Comparison of ENCODE assay signal across 8 cellular contexts in genomic region chr10:31708513-31708912, GRCh38.
DNase-seq lines count a peak whose midpoint lies in the region; ATAC-seq, FAIRE-seq and TF ChIP-seq lines count a peak whose summit lies in the region.

No MANE protein-coding gene starts in this region.

- H3K9me3 ChIP-seq in endothelial cell of umbilical vein (replicated peaks; ENCODE audit: control insufficient read depth, insufficient read depth, low read length) (no peaks in the 10 kb centered on the region), upper lobe of left lung (peaks cover 3 to 6% (median 4%) of the 10 kb centered on the region in 4 donors), MG63 (peaks cover 24% of the 10 kb centered on the region)

- no peak overlapping the region for H3K4me3 Mint-ChIP-seq in activated CD8-positive, alpha-beta memory T cell treated with anti-CD3 and anti-CD28 coated beads, Interleukin-2, amount 10 ng/mL, durations not matched to agents 7 days and 5 days
- peak overlapping the region in 2 of 3 experiments; percentile 16 to 33 for H3K4me3 Mint-ChIP-seq in nephron

- H3K4me3 ChIP-seq in endothelial cell of umbilical vein (replicated peaks in 1 of 3; ENCODE audit: insufficient read depth in 1 of 3, low read depth in 1 of 3, low read length in 3 of 3) (no peak overlapping the region), upper lobe of left lung (no peak overlapping the region), MG63 (no peak overlapping the region)

- peak overlapping the region; percentile 84 for H3K27ac Mint-ChIP-seq in activated CD8-positive, alpha-beta memory T cell treated with anti-CD3 and anti-CD28 coated beads, Interleukin-2, amount 10 ng/mL, durations not matched to agents 7 days and 5 days
- H3K27ac Mint-ChIP-seq in nephron, result peak overlapping the region; percentile 83 to 91 (median 89)

- TF ChIP-seq POLR2A in endothelial cell of umbilical vein (IDR thresholded peaks at IDR 0.05; ENCODE audit: low read depth, low read length) (no peak), upper lobe of left lung (IDR thresholded peaks at IDR 0.05) (no peak)

- peak overlapping the region; percentile 98 for H3K27ac ChIP-seq in endothelial cell of umbilical vein (ENCODE audit: insufficient read depth, low read depth, low read length)
- H3K27ac ChIP-seq in upper lobe of left lung, result peak overlapping the region; percentile 75 to 90 (median 85)

- dilution Hi-C loops in endothelial cell of umbilical vein (cut with MboI; ENCODE audit: extremely low pct_ligation_motif_present, low sequenced_read_pairs), result no loop called here

- DNase-seq in activated CD8-positive, alpha-beta memory T cell treated with anti-CD3 and anti-CD28 coated beads, Interleukin-2, amount 10 ng/mL, durations not matched to agents 7 days and 5 days, result no peak
- DNase-seq in activated CD8-positive, alpha-beta memory T cell treated with anti-CD3 and anti-CD28 coated beads, Interleukin-2, amount 50 U/mL, for 48 hours, result no peak
- DNase-seq in endothelial cell of umbilical vein (ENCODE audit: low read depth, low spot score) (peak; percentile 62), upper lobe of left lung (no peak), urothelium cell line (ENCODE audit: low spot score) (no peak), NCI-H1436 treated with DMSO at 0.1 percent for 48 hours (lab: John Stamatoyannopoulos, UW) (no peak), MG63 (no peak)

- ATAC-seq in activated CD8-positive, alpha-beta memory T cell treated with anti-CD3 and anti-CD28 coated beads, Interleukin-2, amount 10 ng/mL, durations not matched to agents 7 days and 5 days, result no peak
- no peak for ATAC-seq in upper lobe of left lung (ENCODE audit: low FRiP score in 2 of 2)

- H3K4me1 ChIP-seq in endothelial cell of umbilical vein (ENCODE audit: control insufficient read depth, extremely low read depth, insufficient read depth, low read length) (peaks cover 45% of the 10 kb centered on the region), upper lobe of left lung (peaks cover 31 to 47% (median 39%) of the 10 kb centered on the region in 4 donors)

- H3K4me1 Mint-ChIP-seq in activated CD8-positive, alpha-beta memory T cell treated with anti-CD3 and anti-CD28 coated beads, Interleukin-2, amount 10 ng/mL, durations not matched to agents 7 days and 5 days, result peaks cover 24% of the 10 kb centered on the region
- peaks cover 52% of the 10 kb centered on the region for H3K4me1 Mint-ChIP-seq in nephron

- peaks cover 17% of the 10 kb centered on the region for H3K36me3 Mint-ChIP-seq in activated CD8-positive, alpha-beta memory T cell treated with anti-CD3 and anti-CD28 coated beads, Interleukin-2, amount 10 ng/mL, durations not matched to agents 7 days and 5 days
- H3K36me3 Mint-ChIP-seq in nephron (ENCODE audit: low read depth), result peaks cover 18% of the 10 kb centered on the region

- TF ChIP-seq CTCF in endothelial cell of umbilical vein (IDR thresholded peaks at IDR 0.05; ENCODE audit: extremely low read depth in 1 of 2, insufficient read depth in 1 of 2, low read depth in 1 of 2, low read length in 2 of 2), result no peak
- no peak for TF ChIP-seq CTCF in nephron (IDR thresholded peaks at IDR 0.05; ENCODE audit: unreplicated experiment in 3 of 3)
- TF ChIP-seq CTCF in upper lobe of left lung (IDR thresholded peaks at IDR 0.05), result no peak

- H4K20me1 ChIP-seq in endothelial cell of umbilical vein (replicated peaks; ENCODE audit: control insufficient read depth, extremely low read depth, insufficient read depth, low read length), result no peaks in the 10 kb centered on the region

- BruUV-seq in endothelial cell of umbilical vein (replicated peaks; lab: Mats Ljungman, UMichigan), result no TSS peak

- CTCF ChIA-PET in activated CD8-positive, alpha-beta memory T cell treated with anti-CD3 and anti-CD28 coated beads, Interleukin-2, amount 10 ng/mL, durations not matched to agents 7 days and 5 days (lab: Charles Lee), result interaction anchor here (1.1 kb wide), 1 partner anchor 99 kb away, joined by 3 read pairs; no protein-coding TSS in a partner anchor
- CTCF ChIA-PET in endothelial cell of umbilical vein (lab: Charles Lee), result interaction anchor here (0.6 to 2.8 kb wide), 18 partner anchors 8 to 1021 kb away, joined by 3 to 33 read pairs (median 4); no protein-coding TSS in a partner anchor

- H3K36me3 ChIP-seq in endothelial cell of umbilical vein (ENCODE audit: control insufficient read depth in 2 of 2, extremely low read depth in 1 of 2, insufficient read depth in 2 of 2, low read length in 2 of 2) (no peaks in the 10 kb centered on the region), upper lobe of left lung (no peaks in the 10 kb centered on the region), MG63 (no peaks in the 10 kb centered on the region)

- peak overlapping the region; percentile 83 for H3K9ac ChIP-seq in endothelial cell of umbilical vein (replicated peaks; ENCODE audit: extremely low read depth, insufficient read depth, low read length)

- WGBS in upper lobe of left lung, 2 donors, result 57 to 66% methylated on average over 6 to 9 of the region's 9 CpGs

- peak overlapping the region; percentile 22 for H3K4me2 ChIP-seq in endothelial cell of umbilical vein (ENCODE audit: insufficient read depth, low read length)

- no peak for TF ChIP-seq EP300 in upper lobe of left lung (IDR thresholded peaks at IDR 0.05)

- POLR2A ChIA-PET in endothelial cell of umbilical vein (lab: Charles Lee), result interaction anchor here (1.0 kb wide), 1 partner anchor 10 kb away, joined by 6 read pairs; no protein-coding TSS in a partner anchor

- H2AFZ ChIP-seq in endothelial cell of umbilical vein (ENCODE audit: low read depth, low read length), result peak overlapping the region; percentile 30

- no peaks in the 10 kb centered on the region for H3K9me1 ChIP-seq in endothelial cell of umbilical vein (replicated peaks; ENCODE audit: control insufficient read depth, extremely low read depth, insufficient read depth, low read length)

- peaks cover 3% of the 10 kb centered on the region for H3K9me3 Mint-ChIP-seq in activated CD8-positive, alpha-beta memory T cell treated with anti-CD3 and anti-CD28 coated beads, Interleukin-2, amount 10 ng/mL, durations not matched to agents 7 days and 5 days (ENCODE audit: low read depth)
- peaks cover 26% of the 10 kb centered on the region for H3K9me3 Mint-ChIP-seq in nephron

- H3K27me3 ChIP-seq in endothelial cell of umbilical vein (ENCODE audit: control insufficient read depth in 2 of 2, insufficient read depth in 2 of 2, low read length in 2 of 2), result no peaks in the 10 kb centered on the region
- H3K27me3 ChIP-seq in upper lobe of left lung, result no peaks in the 10 kb centered on the region
- H3K27me3 ChIP-seq in MG63, result no peaks in the 10 kb centered on the region

- FAIRE-seq in endothelial cell of umbilical vein (lab: Jason Lieb, UNC), result peak; percentile 42
- FAIRE-seq in urothelium cell line (lab: Jason Lieb, UNC), result no peak

- H3K79me2 ChIP-seq in endothelial cell of umbilical vein (ENCODE audit: control insufficient read depth, insufficient read depth, low read length), result no peaks in the 10 kb centered on the region

- intact Hi-C loops in endothelial cell of umbilical vein (cut with micrococcal nuclease), result loop anchor here (2.0 kb wide), 3 partner anchors 60 to 982 kb away; no protein-coding TSS in a partner anchor

- H3K27me3 Mint-ChIP-seq in activated CD8-positive, alpha-beta memory T cell treated with anti-CD3 and anti-CD28 coated beads, Interleukin-2, amount 10 ng/mL, durations not matched to agents 7 days and 5 days, result peaks cover 5% of the 10 kb centered on the region
- no peaks in the 10 kb centered on the region for H3K27me3 Mint-ChIP-seq in nephron (ENCODE audit: low read depth)

TF ChIP-seq in endothelial cell of umbilical vein, 7 proteins besides CTCF, POLR2A, EP300 and RAD21:
- TF ChIP-seq JUN (IDR thresholded peaks at IDR 0.05; ENCODE audit: borderline replicate concordance, insufficient read depth, insufficient read length, low read depth) (no peak), MYC (IDR thresholded peaks at IDR 0.05; ENCODE audit: low read depth, low read length) (no peak), POLR2AphosphoS5 (IDR thresholded peaks at IDR 0.05; ENCODE audit: insufficient read depth, low read depth, low read length) (no peak), MAX (IDR thresholded peaks at IDR 0.05; ENCODE audit: insufficient read depth, insufficient read length) (no peak), GATA2 (IDR thresholded peaks at IDR 0.05; ENCODE audit: insufficient read depth, insufficient read length, low read depth, low read length) (no peak), FOS (IDR thresholded peaks at IDR 0.05; ENCODE audit: borderline replicate concordance, insufficient read depth, low read length) (no peak), EZH2 (IDR thresholded peaks at IDR 0.05; ENCODE audit: borderline replicate concordance, low read depth, low read length, severe bottlenecking) (no peak)
